Comparison of ENCODE assay signal across 13 cellular contexts in the genomic region with DNA sequence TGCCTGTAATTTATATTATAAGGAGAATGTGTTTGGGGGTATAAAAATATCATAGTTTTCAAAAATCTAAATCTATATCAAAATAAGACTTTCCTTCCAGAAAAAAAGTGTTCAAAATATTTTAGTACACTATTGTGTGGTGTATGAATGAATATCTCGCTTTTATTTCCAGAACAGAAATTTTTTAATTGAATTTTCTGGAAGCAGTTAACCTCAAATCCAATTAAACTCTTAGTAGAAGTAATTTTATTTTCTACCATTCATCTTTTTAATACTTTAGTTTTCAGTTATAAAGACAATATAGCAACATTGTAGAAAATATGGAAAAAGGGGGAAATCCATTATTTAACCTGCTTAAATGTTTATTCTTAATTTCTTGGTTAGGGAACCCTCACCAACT.
"Had no signal": no experiment of that assay in that cellular context is flagged by ENCODE, and none has a peak within 500 bp of the region (broad histone marks: within the 10 kb centered on the region; RNA-seq: fewer than 3 reads in every experiment).

No MANE protein-coding gene starts in this region.

- H3K27ac Mint-ChIP-seq: activated CD4-positive, alpha-beta memory T cell treated with anti-CD3 and anti-CD28 coated beads, Interleukin-2, amount 10 ng/mL, durations not matched to agents 7 days and 5 days; activated naive CD4-positive, alpha-beta T cell treated with anti-CD3 and anti-CD28 coated beads, Interleukin-2, amount 10 ng/mL, durations not matched to agents 7 days and 5 days; neural progenitor cell; stimulated activated memory B cell treated with anti-CD40 and anti-IgM and Interleukin-4, amounts not matched to agents 10 μg/mL and 1 μg/mL and 100 μg/mL, for 72 hours had no signal

- H3K4me1 Mint-ChIP-seq: neural progenitor cell had no signal

- FAIRE-seq: small intestine, urothelium cell line had no signal

- H3K27me3 ChIP-seq: cardiac muscle cell, heart right ventricle, left lung, neural progenitor cell, stomach, transverse colon had no signal

- H3K36me3 ChIP-seq: cardiac muscle cell, heart right ventricle, left lung, neural progenitor cell, stomach, transverse colon had no signal

- H3K9me3 ChIP-seq: heart right ventricle, left lung, stomach, transverse colon had no signal

- H3K4me3 ChIP-seq: cardiac muscle cell, lung, neural progenitor cell had no signal

- H2AFZ ChIP-seq: neural progenitor cell had no signal

- H3K36me3 Mint-ChIP-seq: activated naive CD4-positive, alpha-beta T cell treated with anti-CD3 and anti-CD28 coated beads, Interleukin-2, amount 10 ng/mL, durations not matched to agents 7 days and 5 days; neural progenitor cell; stimulated activated memory B cell treated with anti-CD40 and anti-IgM and Interleukin-4, amounts not matched to agents 10 μg/mL and 1 μg/mL and 100 μg/mL, for 72 hours had no signal

- H3K27me3 Mint-ChIP-seq: activated CD4-positive, alpha-beta memory T cell treated with anti-CD3 and anti-CD28 coated beads, Interleukin-2, amount 10 ng/mL, durations not matched to agents 7 days and 5 days; activated naive CD4-positive, alpha-beta T cell treated with anti-CD3 and anti-CD28 coated beads, Interleukin-2, amount 10 ng/mL, durations not matched to agents 7 days and 5 days; naive thymus-derived CD8-positive, alpha-beta T cell; stimulated activated memory B cell treated with anti-CD40 and anti-IgM and Interleukin-4, amounts not matched to agents 10 μg/mL and 1 μg/mL and 100 μg/mL, for 72 hours had no signal

- H3K27ac ChIP-seq: cardiac muscle cell, neural progenitor cell had no signal

- H3K9me3 Mint-ChIP-seq: activated CD4-positive, alpha-beta memory T cell treated with anti-CD3 and anti-CD28 coated beads, Interleukin-2, amount 10 ng/mL, durations not matched to agents 7 days and 5 days; activated naive CD4-positive, alpha-beta T cell treated with anti-CD3 and anti-CD28 coated beads, Interleukin-2, amount 10 ng/mL, durations not matched to agents 7 days and 5 days; naive thymus-derived CD8-positive, alpha-beta T cell; neural progenitor cell; stimulated activated memory B cell treated with anti-CD40 and anti-IgM and Interleukin-4, amounts not matched to agents 10 μg/mL and 1 μg/mL and 100 μg/mL, for 72 hours had no signal

- H3K9ac ChIP-seq: neural progenitor cell had no signal

- H3K4me3 Mint-ChIP-seq: activated naive CD4-positive, alpha-beta T cell treated with anti-CD3 and anti-CD28 coated beads, Interleukin-2, amount 10 ng/mL, durations not matched to agents 7 days and 5 days; neural progenitor cell had no signal

- H3K4me1 ChIP-seq: neural progenitor cell had no signal
